In the genomic region with DNA sequence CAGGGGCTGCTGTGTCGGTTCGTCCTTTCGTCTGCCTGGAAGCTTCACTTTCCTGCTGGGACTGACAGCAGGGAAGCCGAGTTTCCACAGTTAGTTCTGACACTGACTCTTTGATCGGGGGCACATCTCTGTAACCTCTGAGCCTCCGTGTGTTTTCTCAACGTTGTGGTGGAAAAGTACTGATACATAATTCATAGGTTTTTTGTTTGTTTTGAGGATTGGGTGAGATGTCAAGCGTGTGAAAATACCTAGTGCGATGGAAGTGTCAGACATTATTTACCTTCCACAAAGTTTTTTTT, we compare ENCODE assay signal across 8 cellular contexts. TPM values are rescaled to one million over a fixed set of nuclear protein-coding genes. Genes with fewer than 3 reads are reported as not detected.
DNase-seq lines count a peak whose midpoint lies in the region; ATAC-seq and TF ChIP-seq lines count a peak whose summit lies in the region.

No MANE protein-coding gene starts in this region.

- H3K4me3 ChIP-seq in BE2C (ENCODE audit: low read depth, low read length): peak overlapping the region; percentile 94
- H3K4me3 ChIP-seq in thyroid gland (replicated peaks in 1 of 3): peak overlapping the region; percentile 71 to 84 (median 75)

- peak; percentile 1 for ATAC-seq in HG02642 (IDR thresholded peaks at IDR 0.05; ENCODE audit: poor library complexity, unreplicated experiment)
- no peak for ATAC-seq in sciatic nerve

- H3K27ac ChIP-seq in thyroid gland: peak overlapping the region; percentile 27 to 90 (median 90)

- peaks cover 11% of the 10 kb centered on the region for H3K4me1 Mint-ChIP-seq in activated naive CD8-positive, alpha-beta T cell treated with anti-CD3 and anti-CD28 coated beads for 36 hours

- intact Hi-C loops in thyroid gland (cut with DNase I): loop anchor here (5.0 to 10.0 kb wide), 2 partner anchors 144 to 232 kb away; partner anchors contain the start of gene SPPL2A
- intact Hi-C loops in sciatic nerve (cut with DNase I): loop anchor here (10.0 kb wide), 1 partner anchor 234 kb away; no protein-coding TSS in a partner anchor

- H3K4me1 ChIP-seq in BE2C: no peaks in the 10 kb centered on the region
- peaks cover 12 to 27% of the 10 kb centered on the region in 2 donors for H3K4me1 ChIP-seq in thyroid gland

- no peaks in the 10 kb centered on the region for H3K9me3 Mint-ChIP-seq in activated naive CD8-positive, alpha-beta T cell treated with anti-CD3 and anti-CD28 coated beads for 36 hours

- TF ChIP-seq POLR2A in thyroid gland (IDR thresholded peaks at IDR 0.05): no peak

- peak overlapping the region; percentile 84 for H3K27ac Mint-ChIP-seq in activated naive CD8-positive, alpha-beta T cell treated with anti-CD3 and anti-CD28 coated beads for 36 hours

- peaks cover 8% of the 10 kb centered on the region for H3K36me3 Mint-ChIP-seq in activated naive CD8-positive, alpha-beta T cell treated with anti-CD3 and anti-CD28 coated beads for 36 hours

- WGBS in thyroid gland, 2 donors: 0% methylated on average over 9 of the region's 9 CpGs

- no peak for TF ChIP-seq CTCF in BE2C (IDR thresholded peaks at IDR 0.05; ENCODE audit: low read depth, low read length)
- no peak for TF ChIP-seq CTCF in thyroid gland (IDR thresholded peaks at IDR 0.05)

- no peaks in the 10 kb centered on the region for H3K27me3 Mint-ChIP-seq in activated naive CD8-positive, alpha-beta T cell treated with anti-CD3 and anti-CD28 coated beads for 36 hours

- H3K27me3 ChIP-seq in BE2C (no peaks in the 10 kb centered on the region), thyroid gland (no peaks in the 10 kb centered on the region)

- H3K9me3 ChIP-seq in BE2C (no peaks in the 10 kb centered on the region), thyroid gland (no peaks in the 10 kb centered on the region)

- H3K36me3 ChIP-seq in BE2C (peaks cover 6% of the 10 kb centered on the region), thyroid gland (peaks cover 6% of the 10 kb centered on the region in 2 donors)

- DNase-seq in BE2C: no peak
- no peak for DNase-seq in activated naive CD8-positive, alpha-beta T cell treated with anti-CD3 and anti-CD28 coated beads for 36 hours
- peak; percentile 28 for DNase-seq in kidney glomerular epithelial cell (lab: John Stamatoyannopoulos, UW)
- no peak for DNase-seq in thyroid gland
- no peak for DNase-seq in hepatic stellate cell (ENCODE audit: low spot score)
- no peak for DNase-seq in SIG-M5 (lab: John Stamatoyannopoulos, UW)
- DNase-seq in sciatic nerve (ENCODE audit: low spot score): no peak

- peak overlapping the region; percentile 90 for H3K4me3 Mint-ChIP-seq in activated naive CD8-positive, alpha-beta T cell treated with anti-CD3 and anti-CD28 coated beads for 36 hours

RNA-seq across cellular contexts. Expression of gene AP4E1, which starts 0.5 kb away (rescaled TPM):
- polyA plus RNA-seq in BE2C (2012; ENCODE audit: insufficient read depth, insufficient read length, low read depth): 3.5 TPM
- total RNA-seq in activated naive CD8-positive, alpha-beta T cell treated with anti-CD3 and anti-CD28 coated beads for 36 hours: 10 to 100 TPM; 20.7 to 20.9 TPM
- total RNA-seq in thyroid gland: 10 to 100 TPM in 2 of 4 donors, 1 to 10 TPM in 2; 9.3 to 13.3 (median 10.4) TPM
- total RNA-seq in sciatic nerve: 11.9 TPM
